23 cellular contexts compared by ENCODE assay signal in the genomic region with DNA sequence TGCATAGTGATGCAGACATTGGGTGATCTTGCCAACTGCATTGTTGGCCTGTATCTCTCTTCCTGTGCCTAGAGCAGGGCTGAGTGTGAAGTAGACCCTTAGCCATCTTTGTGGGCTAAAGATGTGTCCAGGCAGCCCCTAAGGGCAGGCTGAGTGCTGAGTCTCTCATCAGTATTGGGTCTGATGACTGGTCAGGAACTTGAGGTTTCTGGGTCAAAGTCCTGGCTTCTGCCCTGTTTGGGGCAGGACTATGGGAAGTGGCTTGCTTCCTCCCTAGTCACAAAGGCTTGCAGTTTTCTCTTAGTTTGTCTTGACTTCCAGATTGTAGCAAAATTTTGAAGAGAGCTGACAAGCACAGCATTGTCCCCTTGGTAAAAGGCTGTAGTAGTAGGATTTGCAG. TPM values are rescaled to one million over a fixed set of nuclear protein-coding genes. Genes with fewer than 3 reads are reported as not detected.
DNase-seq lines count a peak whose midpoint lies in the region; ATAC-seq, FAIRE-seq and TF ChIP-seq lines count a peak whose summit lies in the region.
"Had no signal": no experiment of that assay in that cellular context is flagged by ENCODE, and none has a peak within 500 bp of the region (broad histone marks: within the 10 kb centered on the region; RNA-seq: fewer than 3 reads in every experiment).

No MANE protein-coding gene starts in this region.

- H3F3A ChIP-seq in GM23248 (ENCODE audit: insufficient read depth): peaks cover 9% of the 10 kb centered on the region; the same call in 1 of the 2 replicates

- no peak overlapping the region for H2AFZ ChIP-seq in GM23248
- no peak overlapping the region for H2AFZ ChIP-seq in astrocyte (ENCODE audit: low read depth, low read length)

- H4K20me1 ChIP-seq in GM23248 (ENCODE audit: insufficient read depth) (no peaks in the 10 kb centered on the region), astrocyte (ENCODE audit: insufficient read depth, low read length) (no peaks in the 10 kb centered on the region)

- H3K36me3 ChIP-seq in GM23248 (ENCODE audit: low read depth) (no peaks in the 10 kb centered on the region), astrocyte (ENCODE audit: insufficient read depth, low read length) (no peaks in the 10 kb centered on the region), SJCRH30 (no peaks in the 10 kb centered on the region)

- H3K27ac Mint-ChIP-seq in astrocyte (ENCODE audit: unreplicated experiment) (no peak overlapping the region), osteocyte (ENCODE audit: unreplicated experiment) (no peak overlapping the region)
- H3K27ac Mint-ChIP-seq: CD4-positive, CD25-positive, alpha-beta regulatory T cell had no signal

- FAIRE-seq in astrocyte (lab: Jason Lieb, UNC): no peak
- FAIRE-seq: A204.1, GM12878, HTR-8/SVneo, RCC 7860 had no signal

- H3K27me3 Mint-ChIP-seq in astrocyte (ENCODE audit: low read depth, unreplicated experiment): peaks cover 5% of the 10 kb centered on the region
- H3K27me3 Mint-ChIP-seq in osteocyte (ENCODE audit: unreplicated experiment): no peaks in the 10 kb centered on the region

- H3K27ac ChIP-seq in GM23248: no peak overlapping the region
- H3K27ac ChIP-seq in astrocyte (ENCODE audit: low read depth, low read length): no peak overlapping the region
- no peak overlapping the region for H3K27ac ChIP-seq in SJCRH30
- H3K27ac ChIP-seq in foreskin keratinocyte: no peak overlapping the region
- H3K27ac ChIP-seq: KMS-11 had no signal

- H3K36me3 Mint-ChIP-seq in astrocyte (ENCODE audit: low read depth, unreplicated experiment) (no peaks in the 10 kb centered on the region), osteocyte (ENCODE audit: unreplicated experiment) (no peaks in the 10 kb centered on the region)
- H3K36me3 Mint-ChIP-seq: CD4-positive, CD25-positive, alpha-beta regulatory T cell had no signal

- H3K4me3 Mint-ChIP-seq in astrocyte (ENCODE audit: unreplicated experiment) (peak overlapping the region; percentile 20), osteocyte (ENCODE audit: unreplicated experiment) (no peak overlapping the region)
- H3K4me3 Mint-ChIP-seq: CD4-positive, CD25-positive, alpha-beta regulatory T cell had no signal

- ATAC-seq in left lobe of liver (peak; percentile 62), foreskin keratinocyte (no peak)
- ATAC-seq: GM12878 had no signal

- H3K9me3 ChIP-seq in GM23248 (ENCODE audit: low read depth) (no peaks in the 10 kb centered on the region), astrocyte (ENCODE audit: insufficient read depth, low read depth, low read length) (no peaks in the 10 kb centered on the region), SJCRH30 (replicated peaks) (no peaks in the 10 kb centered on the region)

- no peak overlapping the region for H3K4me2 ChIP-seq in GM23248 (ENCODE audit: unreplicated experiment)
- no peak overlapping the region for H3K4me2 ChIP-seq in astrocyte (ENCODE audit: low read length)
- H3K4me2 ChIP-seq: KMS-11 had no signal

- H3K9ac ChIP-seq in GM23248 (no peak overlapping the region), astrocyte (ENCODE audit: low read length) (no peak overlapping the region)
- H3K9ac ChIP-seq: KMS-11 had no signal

- no peaks in the 10 kb centered on the region for H3K9me2 ChIP-seq in GM23248 (ENCODE audit: insufficient read depth)

- DNase-seq in GM23248 (peak; percentile 26), astrocyte (ENCODE audit: low read depth) (no peak), left lobe of liver (ENCODE audit: low spot score) (peak; percentile 37), osteocyte (ENCODE audit: extremely low spot score, unreplicated experiment) (peak; percentile 38), RPMI8226 (no peak), SJCRH30 (no peak), GDM1 (lab: John Stamatoyannopoulos, UW) (no peak), foreskin keratinocyte (no peak)
- DNase-seq: CD4-positive, CD25-positive, alpha-beta regulatory T cell; COR-L47; DMS79; GOT3; IMR-90; NCI-H1105; NCI-H2081; NCI-H2171 treated with DMSO at 0.1 percent for 48 hours; NCI-H524 treated with DMSO at 0.1 percent for 48 hours; Right ventricle myocardium superior had no signal

- no peaks in the 10 kb centered on the region for H3K27me3 ChIP-seq in GM23248 (replicated peaks; ENCODE audit: insufficient read depth)
- H3K27me3 ChIP-seq in astrocyte (ENCODE audit: insufficient read depth, low read length): no peaks in the 10 kb centered on the region
- H3K27me3 ChIP-seq in SJCRH30: no peaks in the 10 kb centered on the region
- H3K27me3 ChIP-seq in foreskin keratinocyte: no peaks in the 10 kb centered on the region

- H3K79me2 ChIP-seq in GM23248 (ENCODE audit: insufficient read depth) (no peaks in the 10 kb centered on the region), astrocyte (ENCODE audit: insufficient read depth, low read length) (no peaks in the 10 kb centered on the region)

- H3K4me1 ChIP-seq in GM23248 (ENCODE audit: insufficient read depth) (peaks cover 15% of the 10 kb centered on the region), astrocyte (ENCODE audit: insufficient read depth, low read length) (no peaks in the 10 kb centered on the region), SJCRH30 (no peaks in the 10 kb centered on the region), foreskin keratinocyte (no peaks in the 10 kb centered on the region)

- peaks cover 5% of the 10 kb centered on the region for H3K9me3 Mint-ChIP-seq in astrocyte (ENCODE audit: unreplicated experiment)
- peaks cover 5% of the 10 kb centered on the region for H3K9me3 Mint-ChIP-seq in osteocyte (ENCODE audit: unreplicated experiment)

- peaks cover 7% of the 10 kb centered on the region for H3K4me1 Mint-ChIP-seq in astrocyte (ENCODE audit: low read depth, unreplicated experiment)
- peaks cover 8% of the 10 kb centered on the region for H3K4me1 Mint-ChIP-seq in osteocyte (ENCODE audit: unreplicated experiment)
- H3K4me1 Mint-ChIP-seq: CD4-positive, CD25-positive, alpha-beta regulatory T cell had no signal

- in situ Hi-C loops in GM23248 (cut with MboI): no loop called here

- no peak overlapping the region for H3K4me3 ChIP-seq in GM23248
- H3K4me3 ChIP-seq in astrocyte (ENCODE audit: insufficient read depth, low read depth, low read length): no peak overlapping the region
- no peak overlapping the region for H3K4me3 ChIP-seq in SJCRH30
- H3K4me3 ChIP-seq: GM12878 had no signal

- no peak for TF ChIP-seq CTCF in astrocyte (IDR thresholded peaks at IDR 0.05; ENCODE audit: insufficient read depth, low read depth, low read length)
- TF ChIP-seq CTCF in osteocyte (IDR thresholded peaks at IDR 0.05): no peak
- TF ChIP-seq CTCF in foreskin keratinocyte (conservative IDR thresholded peaks at IDR 0.05): no peak

RNA-seq across cellular contexts. Expression of gene BSN, which starts 56.6 kb away (rescaled TPM):
- total RNA-seq in GM23248 (2014; rRNA removed; shearing (Covaris generic)): under 0.01 TPM in 2 replicates
- 0.03 and 0.08 TPM in 2 replicates for polyA plus RNA-seq in GM23248 (2016; fragmentation: Nextera tagmentation; extraction: Ambion mirVana)
- 0.75 and 0.86 TPM in 2 replicates for total RNA-seq in astrocyte
- total RNA-seq in left lobe of liver: 0.73 TPM
- total RNA-seq in osteocyte: 0.64 and 0.81 TPM in 2 replicates
- 0.08 and 0.14 TPM in 2 replicates for total RNA-seq in SJCRH30 (2014; rRNA removed; shearing (Covaris generic))
- 0.07 TPM in 2 replicates for total RNA-seq in foreskin keratinocyte
- 0.02 and 0.03 TPM in 2 replicates for polyA plus RNA-seq in foreskin keratinocyte
- polyA plus RNA-seq: CD4-positive, CD25-positive, alpha-beta regulatory T cell had no signal

Comparison
In these comparisons a context has a peak if more than half of its experiments do, and no peak if none do; other contexts are left out.
1. DNase-seq: peak in GM23248 (single experiment), left lobe of liver (single experiment) and osteocyte (single experiment); none in astrocyte (single experiment), RPMI8226 (single experiment), SJCRH30 (0 of 2), GDM1 (single experiment) and foreskin keratinocyte (0 of 2).